29 cellular contexts compared by ENCODE assay signal in genomic region chr2:189854152-189854551, GRCh38.
A peak's percentile ranks its signal among the peaks of the same experiment; 100 is the strongest.
DNase-seq lines count a peak whose midpoint lies in the region; ATAC-seq and TF ChIP-seq lines count a peak whose summit lies in the region.
"Had no signal": no experiment of that assay in that cellular context is flagged by ENCODE, and none has a peak within 500 bp of the region (broad histone marks: within the 10 kb centered on the region; RNA-seq: fewer than 3 reads in every experiment).

No MANE protein-coding gene starts in this region.

- H3K9me3 Mint-ChIP-seq in stimulated activated naive CD8-positive, alpha-beta T cell treated with anti-CD3 and anti-CD28 coated beads, Interleukin-15, Interleukin-2, amounts not matched to agents 100 ng/mL and 50 ng/mL, for 24 hours = no peaks in the 10 kb centered on the region
- H3K9me3 Mint-ChIP-seq in stimulated activated naive CD8-positive, alpha-beta T cell treated with anti-CD3 and anti-CD28 coated beads, Interleukin-15, amount 100 ng/mL, for 72 hours = no peaks in the 10 kb centered on the region
- H3K9me3 Mint-ChIP-seq: activated naive CD4-positive, alpha-beta T cell treated with anti-CD3 and anti-CD28 coated beads, Interleukin-2, amount 50 U/mL, for 72 hours; CD4-positive, alpha-beta memory T cell; naive thymus-derived CD8-positive, alpha-beta T cell; stimulated activated effector memory CD8-positive, alpha-beta T cell treated with anti-CD3 and anti-CD28 coated beads, Interleukin-12 subunit alpha, Interleukin-12 subunit beta, amount 100 ng/mL, for 72 hours had no signal

- peak overlapping the region; percentile 67 for H3K27ac Mint-ChIP-seq in stimulated activated naive CD8-positive, alpha-beta T cell treated with anti-CD3 and anti-CD28 coated beads, Interleukin-15, Interleukin-2, amounts not matched to agents 100 ng/mL and 50 ng/mL, for 24 hours
- H3K27ac Mint-ChIP-seq in stimulated activated naive CD8-positive, alpha-beta T cell treated with anti-CD3 and anti-CD28 coated beads, Interleukin-15, amount 100 ng/mL, for 72 hours = no peak overlapping the region
- H3K27ac Mint-ChIP-seq: activated naive CD4-positive, alpha-beta T cell treated with anti-CD3 and anti-CD28 coated beads, Interleukin-2, amount 50 U/mL, for 72 hours; CD4-positive, alpha-beta memory T cell; stimulated activated effector memory CD8-positive, alpha-beta T cell treated with anti-CD3 and anti-CD28 coated beads, Interleukin-12 subunit alpha, Interleukin-12 subunit beta, amount 100 ng/mL, for 72 hours had no signal

- no peak for DNase-seq in stimulated activated naive CD8-positive, alpha-beta T cell treated with anti-CD3 and anti-CD28 coated beads, Interleukin-15, amount 100 ng/mL, for 72 hours
- peak; percentile 48 for DNase-seq in adipocyte (ENCODE audit: low read depth)
- DNase-seq in fibroblast of villous mesenchyme (ENCODE audit: low read depth) = peak; percentile 29
- DNase-seq in retina = no peak
- no peak for DNase-seq in left cardiac atrium
- no peak for DNase-seq in activated CD4-positive, alpha-beta T cell treated with anti-CD3 and anti-CD28 coated beads for 48 hours
- no peak for DNase-seq in H7
- DNase-seq: activated CD4-positive, alpha-beta T cell treated with anti-CD3 and anti-CD28 coated beads for 4 hours; aorta; CD4-positive, alpha-beta memory T cell; cortex of kidney; hippocampal formation; naive thymus-derived CD8-positive, alpha-beta T cell; NCI-H146; NCI-H446; NCI-H774; Peyer's patch; psoas muscle; SHP77 treated with DMSO at 0.1 percent for 48 hours; substantia nigra; SW 1271; T-helper 9 cell; upper lobe of left lung had no signal

- no peak overlapping the region for H3K9ac ChIP-seq in adipocyte (ENCODE audit: low read length)

- H3K36me3 ChIP-seq in adipocyte (ENCODE audit: control insufficient read depth, insufficient read depth, low read length, severe bottlenecking) (peaks cover 10% of the 10 kb centered on the region), H7 (replicated peaks; ENCODE audit: control insufficient read depth, insufficient read depth, low read length) (no peaks in the 10 kb centered on the region; the same call in 1 of the 2 replicates)
- H3K36me3 ChIP-seq: Peyer's patch had no signal

- H3K9me3 ChIP-seq in adipocyte (ENCODE audit: control insufficient read depth, low read length) = no peaks in the 10 kb centered on the region
- H3K9me3 ChIP-seq: HAP-1, Peyer's patch, psoas muscle, upper lobe of left lung had no signal

- peaks cover 70% of the 10 kb centered on the region for H3K36me3 Mint-ChIP-seq in stimulated activated naive CD8-positive, alpha-beta T cell treated with anti-CD3 and anti-CD28 coated beads, Interleukin-15, Interleukin-2, amounts not matched to agents 100 ng/mL and 50 ng/mL, for 24 hours (ENCODE audit: low read depth)

- H3K4me3 ChIP-seq in adipocyte (ENCODE audit: low read length) (no peak overlapping the region), fibroblast of villous mesenchyme (ENCODE audit: low read depth, low read length) (no peak overlapping the region), H7 (ENCODE audit: insufficient read depth, low read depth, low read length) (no peak overlapping the region)
- H3K4me3 ChIP-seq: cardiac muscle cell, HAP-1, lung, Peyer's patch, psoas muscle, upper lobe of left lung had no signal

- ATAC-seq in stimulated activated naive CD8-positive, alpha-beta T cell treated with anti-CD3 and anti-CD28 coated beads, Interleukin-15, amount 100 ng/mL, for 72 hours = no peak
- no peak for ATAC-seq in left cardiac atrium
- ATAC-seq: activated naive CD4-positive, alpha-beta T cell treated with anti-CD3 and anti-CD28 coated beads, Interleukin-2, amount 50 U/mL, for 72 hours; naive thymus-derived CD8-positive, alpha-beta T cell; psoas muscle; stimulated activated effector memory CD8-positive, alpha-beta T cell treated with anti-CD3 and anti-CD28 coated beads, Interleukin-12 subunit alpha, Interleukin-12 subunit beta, amount 100 ng/mL, for 72 hours had no signal

- intact Hi-C loops in left cardiac atrium (cut with DNase I) = no loop called here

- peaks cover 11% of the 10 kb centered on the region for H3K4me1 Mint-ChIP-seq in stimulated activated naive CD8-positive, alpha-beta T cell treated with anti-CD3 and anti-CD28 coated beads, Interleukin-15, Interleukin-2, amounts not matched to agents 100 ng/mL and 50 ng/mL, for 24 hours (ENCODE audit: low read depth)
- H3K4me1 Mint-ChIP-seq in stimulated activated naive CD8-positive, alpha-beta T cell treated with anti-CD3 and anti-CD28 coated beads, Interleukin-15, amount 100 ng/mL, for 72 hours = peaks cover 4% of the 10 kb centered on the region
- H3K4me1 Mint-ChIP-seq: CD4-positive, alpha-beta memory T cell; naive thymus-derived CD8-positive, alpha-beta T cell; stimulated activated effector memory CD8-positive, alpha-beta T cell treated with anti-CD3 and anti-CD28 coated beads, Interleukin-12 subunit alpha, Interleukin-12 subunit beta, amount 100 ng/mL, for 72 hours had no signal

- H3K27me3 Mint-ChIP-seq in stimulated activated naive CD8-positive, alpha-beta T cell treated with anti-CD3 and anti-CD28 coated beads, Interleukin-15, Interleukin-2, amounts not matched to agents 100 ng/mL and 50 ng/mL, for 24 hours = no peaks in the 10 kb centered on the region
- no peaks in the 10 kb centered on the region for H3K27me3 Mint-ChIP-seq in stimulated activated naive CD8-positive, alpha-beta T cell treated with anti-CD3 and anti-CD28 coated beads, Interleukin-15, amount 100 ng/mL, for 72 hours
- H3K27me3 Mint-ChIP-seq: CD4-positive, alpha-beta memory T cell; naive thymus-derived CD8-positive, alpha-beta T cell had no signal

- no peak overlapping the region for H3K4me3 Mint-ChIP-seq in stimulated activated naive CD8-positive, alpha-beta T cell treated with anti-CD3 and anti-CD28 coated beads, Interleukin-15, Interleukin-2, amounts not matched to agents 100 ng/mL and 50 ng/mL, for 24 hours
- H3K4me3 Mint-ChIP-seq in stimulated activated naive CD8-positive, alpha-beta T cell treated with anti-CD3 and anti-CD28 coated beads, Interleukin-15, amount 100 ng/mL, for 72 hours = no peak overlapping the region
- H3K4me3 Mint-ChIP-seq: CD4-positive, alpha-beta memory T cell; naive thymus-derived CD8-positive, alpha-beta T cell; stimulated activated effector memory CD8-positive, alpha-beta T cell treated with anti-CD3 and anti-CD28 coated beads, Interleukin-12 subunit alpha, Interleukin-12 subunit beta, amount 100 ng/mL, for 72 hours had no signal

- TF ChIP-seq CTCF in fibroblast of villous mesenchyme (IDR thresholded peaks at IDR 0.05; ENCODE audit: insufficient read depth, low read depth, low read length) = no peak

- H3K27me3 ChIP-seq in adipocyte (replicated peaks; ENCODE audit: control insufficient read depth, insufficient read depth, low read length) = no peaks in the 10 kb centered on the region
- H3K27me3 ChIP-seq in H7 (ENCODE audit: control insufficient read depth, insufficient read depth, low read length) = no peaks in the 10 kb centered on the region
- H3K27me3 ChIP-seq: cardiac muscle cell, Peyer's patch, upper lobe of left lung had no signal

- peaks cover 3% of the 10 kb centered on the region for H3K4me1 ChIP-seq in adipocyte (ENCODE audit: control insufficient read depth, insufficient read depth, low read length)
- H3K4me1 ChIP-seq: HAP-1, Peyer's patch, upper lobe of left lung had no signal

Comparison
In these comparisons a context has a peak if more than half of its experiments do, and no peak if none do; other contexts are left out.
1. DNase-seq: peak in adipocyte (single experiment) and fibroblast of villous mesenchyme (single experiment); none in stimulated activated naive CD8-positive, alpha-beta T cell treated with anti-CD3 and anti-CD28 coated beads, Interleukin-15, amount 100 ng/mL, for 72 hours (0 of 2), retina (single experiment), left cardiac atrium (single experiment), activated CD4-positive, alpha-beta T cell treated with anti-CD3 and anti-CD28 coated beads for 48 hours (single experiment) and H7 (single experiment).